20 cellular contexts compared by ENCODE assay signal in genomic region chr4:173041482-173041881, GRCh38.
"Had no signal": no experiment of that assay in that cellular context is flagged by ENCODE, and none has a peak within 500 bp of the region (broad histone marks: within the 10 kb centered on the region; RNA-seq: fewer than 3 reads in every experiment).

No MANE protein-coding gene starts in this region.

- DNase-seq: activated CD4-positive, alpha-beta memory T cell treated with anti-CD3 and anti-CD28 coated beads, Interleukin-2, amount 10 ng/mL, durations not matched to agents 7 days and 5 days; activated CD4-positive, alpha-beta T cell treated with anti-CD3 and anti-CD28 coated beads for 36 hours; activated CD4-positive, alpha-beta T cell treated with anti-CD3 and anti-CD28 coated beads, Interleukin-2, amount 50 U/mL, for 1 hour; activated naive CD4-positive, alpha-beta T cell treated with anti-CD3 and anti-CD28 coated beads, Interleukin-2, amount 50 U/mL, for 16 hours; activated naive CD8-positive, alpha-beta T cell treated with anti-CD3 and anti-CD28 coated beads, Interleukin-2, amount 10 ng/mL, durations not matched to agents 7 days and 5 days; activated T-cell treated with anti-CD3 and anti-CD28 coated beads for 4 hours; adrenal gland; anterior cingulate cortex; caudate nucleus; KG1; NCI-H1092; NCI-H1417; NCI-H1930; NCI-H2171; NCI-H345; NCI-H510A; NCI-H526 treated with DMSO at 0.1 percent for 48 hours; SK-N-SH; T-helper 1 cell; WERI-Rb-1 had no signal

- H3K4me3 ChIP-seq: adrenal gland had no signal

- H3K9ac ChIP-seq: SK-N-SH had no signal

- H3K27ac ChIP-seq: adrenal gland, WERI-Rb-1 had no signal

- ATAC-seq: activated CD4-positive, alpha-beta T cell treated with anti-CD3 and anti-CD28 coated beads for 36 hours had no signal

- H3K27me3 ChIP-seq: adrenal gland had no signal

- H3K4me2 ChIP-seq: SK-N-SH had no signal

- H3K9me3 ChIP-seq: adrenal gland, SK-N-SH had no signal

- H3K36me3 ChIP-seq: adrenal gland, WERI-Rb-1 had no signal
